Comparison of ENCODE assay signal across 8 cellular contexts in genomic region chr1:100443739-100444571, GRCh38.
A peak's percentile ranks its signal among the peaks of the same experiment; 100 is the strongest.
DNase-seq lines count a peak whose midpoint lies in the region; ATAC-seq, FAIRE-seq and TF ChIP-seq lines count a peak whose summit lies in the region.

No MANE protein-coding gene starts in this region.

- H3K27me3 ChIP-seq in K562 (ENCODE audit: control insufficient read depth in 2 of 2, insufficient read depth in 2 of 2, low read length in 2 of 2) = no peaks in the 10 kb centered on the region

- no peak overlapping the region for H2AFZ ChIP-seq in K562 (ENCODE audit: low read depth, low read length)

- H3K9me3 ChIP-seq in K562 (replicated peaks; ENCODE audit: control insufficient read depth, insufficient read depth, low read depth, low read length) = no peaks in the 10 kb centered on the region

- FAIRE-seq in K562 (lab: Jason Lieb, UNC) = no peak

- no peak overlapping the region for H3K9ac ChIP-seq in K562 (ENCODE audit: insufficient read depth in 1 of 2, low read depth in 2 of 2, low read length in 2 of 2)

- POLR2A ChIA-PET in K562 (lab: Yijun Ruan, JAX) = interaction anchor here (0.6 to 1.3 kb wide), 4 partner anchors 11 to 314 kb away, joined by 3 to 4 read pairs (median 3); no protein-coding TSS in a partner anchor

- ATAC-seq in GM19468 (IDR thresholded peaks at IDR 0.05; ENCODE audit: extremely low read depth, unreplicated experiment) (peak; percentile 25), K562 (no peak)

- H3K36me3 ChIP-seq in K562 (ENCODE audit: control insufficient read depth, insufficient read depth, low read length) = peaks cover 71% of the 10 kb centered on the region

- H3K4me2 ChIP-seq in K562 (ENCODE audit: insufficient read depth, low read length) = no peak overlapping the region

- CTCF ChIA-PET in K562 (lab: Yijun Ruan, JAX; ENCODE audit: low intra/inter-chr PET ratio) = no interaction called here

- no peak overlapping the region for H3K4me3 ChIP-seq in K562

- H3K9me1 ChIP-seq in K562 (ENCODE audit: control insufficient read depth, insufficient read depth, low read length) = no peaks in the 10 kb centered on the region

- in situ Hi-C loops in Caki2 (cut with HindIII; ENCODE audit: low pct_unique_long_range_greater_than_20kb, low sequenced_read_pairs) = no loop called here
- in situ Hi-C loops in K562 (cut with MboI) = no loop called here

- H3K27ac ChIP-seq in K562 (ENCODE audit: extremely low read depth, low read depth, low read length) = 0 out of 3 replicates have a peak overlapping the region, but pooled peaks have one; percentile 16

- intact Hi-C loops in K562 (cut with micrococcal nuclease) (no loop called here), head of caudate nucleus (cut with DNase I) (no loop called here)

- no peak for TF ChIP-seq EP300 in K562 (IDR thresholded peaks at IDR 0.05; ENCODE audit: low read length)

- BruUV-seq in K562 (replicated peaks; lab: Mats Ljungman, UMichigan) = no TSS peak

- no peaks in the 10 kb centered on the region for H4K20me1 ChIP-seq in K562 (replicated peaks; ENCODE audit: control insufficient read depth, insufficient read depth, low read length)

- no peak for TF ChIP-seq POLR2A in K562 (conservative IDR thresholded peaks at IDR 0.05)

- H3K79me2 ChIP-seq in K562 (ENCODE audit: control insufficient read depth, insufficient read depth, low read length) = peaks cover 35% of the 10 kb centered on the region

- 61% methylated on average over 8 of the region's 8 CpGs for WGBS in K562 (ENCODE audit: insufficient coverage, low coverage, missing lambda C conversion rate)

- no peak for TF ChIP-seq CTCF in K562 (IDR thresholded peaks at IDR 0.05 in 2 of 3, conservative IDR thresholded peaks at IDR 0.05 in 1 of 3; ENCODE audit: insufficient read depth in 2 of 3, low read depth in 1 of 3, low read length in 3 of 3)

- H3K4me1 ChIP-seq in K562 (replicated peaks in 1 of 2; ENCODE audit: control insufficient read depth in 2 of 2, insufficient read depth in 2 of 2, low read length in 2 of 2) = peaks cover 0 to 36% of the 10 kb centered on the region in 2 experiments

- TF ChIP-seq RAD21 in K562 (CRISPR knock-in tag; conservative IDR thresholded peaks at IDR 0.05 in 1 of 2, IDR thresholded peaks at IDR 0.05 in 1 of 2) = 0 out of 4 replicates have a peak, but pooled peaks of 1 of the 2 experiments have one; percentile 14

- peak; percentile 38 for DNase-seq in Caki2 (ENCODE audit: low read depth)
- DNase-seq in HT1080 (ENCODE audit: low read depth) = peak; percentile 44
- no peak for DNase-seq in K562 (ENCODE audit: extremely low read depth in 1 of 4, low spot score in 3 of 4)
- peak; percentile 24 for DNase-seq in pulmonary artery endothelial cell (ENCODE audit: low read depth, low spot score)
- no peak for DNase-seq in NCI-H446 (lab: John Stamatoyannopoulos, UW)
- DNase-seq in anterior cingulate cortex (lab: John Stamatoyannopoulos, UW) = no peak
- DNase-seq in head of caudate nucleus = no peak

TF ChIP-seq in K562, 482 proteins besides CTCF, POLR2A, EP300 and RAD21 (continues in another document):
- TF ChIP-seq NR3C1 (CRISPR knock-in tag; IDR thresholded peaks at IDR 0.05) = no peak
- TF ChIP-seq DNMT1 (IDR thresholded peaks at IDR 0.05) = no peak
- no peak for TF ChIP-seq ZNF232 (CRISPR knock-in tag; IDR thresholded peaks at IDR 0.05)
- TF ChIP-seq MXD1 (CRISPR knock-in tag; IDR thresholded peaks at IDR 0.05; ENCODE audit: borderline replicate concordance, poor library complexity, severe bottlenecking) = no peak
- TF ChIP-seq RUNX1 (IDR thresholded peaks at IDR 0.05; ENCODE audit: low read depth) = no peak
- no peak for TF ChIP-seq TCFL5 (CRISPR knock-in tag; conservative IDR thresholded peaks at IDR 0.05)
- no peak for TF ChIP-seq ZNF551 (CRISPR knock-in tag; IDR thresholded peaks at IDR 0.05)
- TF ChIP-seq JUND (IDR thresholded peaks at IDR 0.05; ENCODE audit: borderline replicate concordance, low read depth, low read length) = no peak
- TF ChIP-seq JUND (tag; IDR thresholded peaks at IDR 0.05; ENCODE audit: borderline replicate concordance, low read depth, low read length) = peak; percentile 36; the same call in 1 of the 3 replicates
- TF ChIP-seq ASH1L (IDR thresholded peaks at IDR 0.05; ENCODE audit: borderline replicate concordance, low read depth, partially characterized antibody) = no peak
- no peak for TF ChIP-seq KLF16 (IDR thresholded peaks at IDR 0.05)
- TF ChIP-seq THAP7 (CRISPR knock-in tag; IDR thresholded peaks at IDR 0.05) = no peak
- no peak for TF ChIP-seq SMARCB1 (IDR thresholded peaks at IDR 0.05; ENCODE audit: insufficient read length, low read depth)
- TF ChIP-seq FOS (IDR thresholded peaks at IDR 0.05; ENCODE audit: extremely low read depth, insufficient read length) = no peak
- TF ChIP-seq SREBF2 (CRISPR knock-in tag; IDR thresholded peaks at IDR 0.05) = no peak
- peak; percentile 39; the same call in 1 of the 2 replicates for TF ChIP-seq ZNF589 (CRISPR knock-in tag; IDR thresholded peaks at IDR 0.05; ENCODE audit: low read depth)
- TF ChIP-seq SAP30 (IDR thresholded peaks at IDR 0.05; ENCODE audit: borderline replicate concordance, insufficient read depth, low read depth, low read length, poor library complexity, severe bottlenecking) = no peak
- no peak for TF ChIP-seq TSC22D4 (tag; IDR thresholded peaks at IDR 0.05)
- peak; percentile 32; the same call in 1 of the 2 replicates for TF ChIP-seq GABPA (tag; conservative IDR thresholded peaks at IDR 0.05; ENCODE audit: low read depth)
- no peak for TF ChIP-seq CREB3 (tag; conservative IDR thresholded peaks at IDR 0.05; ENCODE audit: low read depth)
- peak; percentile 24; the same call in 1 of the 2 replicates for TF ChIP-seq ATF3 (IDR thresholded peaks at IDR 0.05)
- no peak for TF ChIP-seq ATF3 (CRISPR knock-in tag; conservative IDR thresholded peaks at IDR 0.05)
- no peak for TF ChIP-seq TRIM28 (IDR thresholded peaks at IDR 0.05)
- TF ChIP-seq PRDM10 (IDR thresholded peaks at IDR 0.05; ENCODE audit: partially characterized antibody) = no peak
- no peak for TF ChIP-seq XRCC5 (IDR thresholded peaks at IDR 0.05; ENCODE audit: low read depth, low read length)
- TF ChIP-seq FOSL1 (tag; conservative IDR thresholded peaks at IDR 0.05) = peak; percentile 61
- no peak for TF ChIP-seq ETS2 (tag; IDR thresholded peaks at IDR 0.05; ENCODE audit: borderline replicate concordance, poor library complexity, severe bottlenecking)
- no peak for TF ChIP-seq PRMT5 (CRISPR knock-in tag; IDR thresholded peaks at IDR 0.05)
- no peak for TF ChIP-seq PTBP1 (IDR thresholded peaks at IDR 0.05; ENCODE audit: low read depth, low read length)

Comparison
In these comparisons a context has a peak if more than half of its experiments do, and no peak if none do; other contexts are left out.
1. DNase-seq: peak in Caki2 (single experiment), HT1080 (single experiment) and pulmonary artery endothelial cell (single experiment); none in K562 (0 of 4), NCI-H446 (0 of 2), anterior cingulate cortex (0 of 58) and head of caudate nucleus (0 of 42).